11 cellular contexts compared by ENCODE assay signal in the genomic region with DNA sequence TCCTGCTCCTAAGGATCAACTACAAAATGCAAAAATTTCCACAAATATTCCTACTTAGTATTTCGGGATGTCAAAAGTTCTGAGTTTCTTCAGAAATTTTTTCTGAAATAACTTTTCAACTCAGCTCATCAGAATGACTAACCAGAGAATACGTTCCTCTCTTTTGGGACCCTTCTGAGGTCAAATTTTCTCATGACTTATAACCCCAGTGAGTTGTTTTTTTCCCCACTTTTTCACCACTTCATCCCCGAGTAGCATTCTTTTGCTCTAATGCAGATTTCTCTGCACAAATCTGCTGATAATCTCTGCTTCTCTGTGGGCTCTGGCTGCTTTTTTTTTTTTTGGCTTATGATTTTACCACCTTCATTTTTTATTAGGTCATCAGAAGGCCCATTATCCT. TPM values are rescaled to one million over a fixed set of nuclear protein-coding genes. Genes with fewer than 3 reads are reported as not detected.
DNase-seq lines count a peak whose midpoint lies in the region; ATAC-seq and TF ChIP-seq lines count a peak whose summit lies in the region.
"Had no signal": no experiment of that assay in that cellular context is flagged by ENCODE, and none has a peak within 500 bp of the region (broad histone marks: within the 10 kb centered on the region; RNA-seq: fewer than 3 reads in every experiment).

No MANE protein-coding gene starts in this region.

- H3K27me3 ChIP-seq in OCI-LY3 (ENCODE audit: low read depth, low read length): no peaks in the 10 kb centered on the region
- H3K27me3 ChIP-seq in skeletal muscle tissue (ENCODE audit: control insufficient read depth in 3 of 3, insufficient read depth in 3 of 3, low read length in 3 of 3): no peaks in the 10 kb centered on the region

- no peak for ATAC-seq in effector memory CD8-positive, alpha-beta T cell (replicated peaks)

- H3K4me3 ChIP-seq in OCI-LY3 (ENCODE audit: low read length) (no peak overlapping the region), skeletal muscle tissue (ENCODE audit: low read length in 3 of 3) (no peak overlapping the region)

- DNase-seq in T-helper 2 cell treated with Interferon-gamma antibody and Interleukin-4, amounts not matched to agents 5 μg/mL and 100 μg/mL, for 36 hours (ENCODE audit: low spot score): no peak
- no peak for DNase-seq in T-helper 2 cell
- DNase-seq in effector memory CD8-positive, alpha-beta T cell: no peak
- DNase-seq in NCI-H2081 treated with DMSO at 0.1 percent for 48 hours (lab: John Stamatoyannopoulos, UW): no peak
- no peak for DNase-seq in AG20443 (ENCODE audit: low spot score)
- DNase-seq in midbrain (lab: John Stamatoyannopoulos, UW): no peak
- DNase-seq: dermis blood vessel endothelial cell; NCI-H226; stimulated activated CD4-positive, alpha-beta T cell treated with anti-CD3 and anti-CD28 coated beads, Interleukin-4, amount 100 ng/mL, for 4 hours had no signal

- H3K4me1 ChIP-seq in OCI-LY3 (ENCODE audit: low read length) (peaks cover 19% of the 10 kb centered on the region), skeletal muscle tissue (ENCODE audit: control insufficient read depth in 3 of 3, insufficient read depth in 3 of 3, low read length in 3 of 3) (peaks cover 3 to 7% (median 4%) of the 10 kb centered on the region in 3 donors)

- peaks cover 19% of the 10 kb centered on the region for H3K36me3 Mint-ChIP-seq in T-helper 2 cell treated with Interferon-gamma antibody and Interleukin-4, amounts not matched to agents 5 μg/mL and 100 μg/mL, for 36 hours (ENCODE audit: low read depth)
- H3K36me3 Mint-ChIP-seq in effector memory CD8-positive, alpha-beta T cell (ENCODE audit: insufficient read depth): peaks cover 10% of the 10 kb centered on the region

- H3K36me3 ChIP-seq in OCI-LY3 (replicated peaks; ENCODE audit: low read depth, low read length) (no peaks in the 10 kb centered on the region), skeletal muscle tissue (ENCODE audit: control insufficient read depth in 3 of 3, insufficient read depth in 3 of 3, low read length in 3 of 3) (no peaks in the 10 kb centered on the region)

- H3K4me1 Mint-ChIP-seq in T-helper 2 cell treated with Interferon-gamma antibody and Interleukin-4, amounts not matched to agents 5 μg/mL and 100 μg/mL, for 36 hours (ENCODE audit: low read depth): peaks cover 66% of the 10 kb centered on the region
- peaks cover 67 to 72% of the 10 kb centered on the region in 2 donors for H3K4me1 Mint-ChIP-seq in effector memory CD8-positive, alpha-beta T cell (ENCODE audit: low read depth in 2 of 2)

- TF ChIP-seq CTCF in OCI-LY3 (IDR thresholded peaks at IDR 0.05; ENCODE audit: low read depth, low read length): no peak

- H3K27me3 Mint-ChIP-seq in T-helper 2 cell treated with Interferon-gamma antibody and Interleukin-4, amounts not matched to agents 5 μg/mL and 100 μg/mL, for 36 hours (ENCODE audit: low read depth): peaks cover 7% of the 10 kb centered on the region
- H3K27me3 Mint-ChIP-seq in effector memory CD8-positive, alpha-beta T cell: no peaks in the 10 kb centered on the region

- no peaks in the 10 kb centered on the region for H3K79me2 ChIP-seq in OCI-LY3 (ENCODE audit: low read length)

- H3K9ac ChIP-seq in OCI-LY3 (ENCODE audit: low read length) (no peak overlapping the region), skeletal muscle tissue (ENCODE audit: low read depth in 1 of 3, low read length in 3 of 3) (no peak overlapping the region)

- H4K20me1 ChIP-seq in OCI-LY3 (ENCODE audit: insufficient read depth, low read length): no peaks in the 10 kb centered on the region

- no peaks in the 10 kb centered on the region for H3K9me3 ChIP-seq in OCI-LY3 (ENCODE audit: insufficient read depth, low read length)
- H3K9me3 ChIP-seq in skeletal muscle tissue (ENCODE audit: control insufficient read depth in 3 of 3, low read length in 3 of 3): no peaks in the 10 kb centered on the region

- H3K27ac ChIP-seq in OCI-LY3 (ENCODE audit: low read length) (no peak overlapping the region), skeletal muscle tissue (ENCODE audit: low read depth, low read length) (peak overlapping the region; percentile 0)

- no peaks in the 10 kb centered on the region for H3K9me3 Mint-ChIP-seq in T-helper 2 cell treated with Interferon-gamma antibody and Interleukin-4, amounts not matched to agents 5 μg/mL and 100 μg/mL, for 36 hours
- H3K9me3 Mint-ChIP-seq in effector memory CD8-positive, alpha-beta T cell: no peaks in the 10 kb centered on the region

- peak overlapping the region; percentile 44 for H3K4me2 ChIP-seq in OCI-LY3 (ENCODE audit: low read length)

- H2AFZ ChIP-seq in OCI-LY3 (ENCODE audit: low read depth, low read length): no peak overlapping the region

- peak overlapping the region; percentile 83 for H3K4me3 Mint-ChIP-seq in T-helper 2 cell treated with Interferon-gamma antibody and Interleukin-4, amounts not matched to agents 5 μg/mL and 100 μg/mL, for 36 hours
- peak overlapping the region; percentile 58 to 81 for H3K4me3 Mint-ChIP-seq in effector memory CD8-positive, alpha-beta T cell

- peak overlapping the region; percentile 93 for H3K27ac Mint-ChIP-seq in T-helper 2 cell treated with Interferon-gamma antibody and Interleukin-4, amounts not matched to agents 5 μg/mL and 100 μg/mL, for 36 hours
- peak overlapping the region; percentile 91 for H3K27ac Mint-ChIP-seq in effector memory CD8-positive, alpha-beta T cell

RNA-seq across cellular contexts. Expression of a gene that starts 41.5 kb away (rescaled TPM):
- total RNA-seq in skeletal muscle tissue: 6.8 TPM
